In genomic region chr1:150808851-150809250, GRCh38 we compare ENCODE assay signal across 21 cellular contexts. TPM values are rescaled to one million over a fixed set of nuclear protein-coding genes. Genes with fewer than 3 reads are reported as not detected.
A peak's percentile ranks its signal among the peaks of the same experiment; 100 is the strongest.
DNase-seq lines count a peak whose midpoint lies in the region; ATAC-seq and TF ChIP-seq lines count a peak whose summit lies in the region.
"Had no signal": no experiment of that assay in that cellular context is flagged by ENCODE, and none has a peak within 500 bp of the region (broad histone marks: within the 10 kb centered on the region; RNA-seq: fewer than 3 reads in every experiment).

No MANE protein-coding gene starts in this region.

- no peaks in the 10 kb centered on the region for H3K27me3 Mint-ChIP-seq in T-helper 17 cell
- H3K27me3 Mint-ChIP-seq: activated CD4-positive, alpha-beta T cell treated with anti-CD3 and anti-CD28 coated beads for 36 hours; activated CD8-positive, alpha-beta memory T cell treated with anti-CD3 and anti-CD28 coated beads, Interleukin-2, amount 10 ng/mL, durations not matched to agents 7 days and 5 days; CD4-positive, alpha-beta T cell; stimulated activated naive CD8-positive, alpha-beta T cell treated with anti-CD3 and anti-CD28 coated beads, Interleukin-15, Interleukin-2, amounts not matched to agents 100 ng/mL and 50 ng/mL, for 24 hours had no signal

- peaks cover 16% of the 10 kb centered on the region for H3K4me1 Mint-ChIP-seq in T-helper 17 cell

- H3K27ac Mint-ChIP-seq in T-helper 17 cell = no peak overlapping the region
- H3K27ac Mint-ChIP-seq: activated CD4-positive, alpha-beta T cell treated with anti-CD3 and anti-CD28 coated beads for 36 hours; activated CD8-positive, alpha-beta memory T cell treated with anti-CD3 and anti-CD28 coated beads, Interleukin-2, amount 10 ng/mL, durations not matched to agents 7 days and 5 days; activated T-helper 2 cell treated with anti-CD3 and anti-CD28 coated beads, Interferon-gamma antibody, Interleukin-2, Interleukin-4, amounts not matched to agents 10 μg/mL and 5 μg/mL and 100 μg/mL, durations not matched to agents 14 hours and 24 hours and 36 hours; CD4-positive, alpha-beta T cell had no signal

- H3K36me3 ChIP-seq in colonic mucosa (no peaks in the 10 kb centered on the region), stomach (peaks cover 20 to 50% (median 35%) of the 10 kb centered on the region in 4 donors)

- peak overlapping the region; percentile 42 for H3K27ac ChIP-seq in colonic mucosa
- H3K27ac ChIP-seq in stomach = peak overlapping the region in 3 of 5 donors; percentile 9 to 49 (median 47)
- H3K27ac ChIP-seq: A549, adrenal gland, cardiac muscle cell had no signal

- no peaks in the 10 kb centered on the region for H3K4me1 ChIP-seq in colonic mucosa
- H3K4me1 ChIP-seq in stomach = peaks cover 13 to 55% (median 33%) of the 10 kb centered on the region in 4 donors
- H3K4me1 ChIP-seq: A549 had no signal

- no peaks in the 10 kb centered on the region for H3K36me3 Mint-ChIP-seq in T-helper 17 cell (ENCODE audit: low read depth)

- no peak overlapping the region for H3K4me3 ChIP-seq in colonic mucosa
- H3K4me3 ChIP-seq in stomach = peak overlapping the region in 1 of 4 donors; percentile 29
- H3K4me3 ChIP-seq: A549, cardiac muscle cell had no signal

- H3K4me3 Mint-ChIP-seq in T-helper 17 cell = no peak overlapping the region
- H3K4me3 Mint-ChIP-seq: activated CD4-positive, alpha-beta T cell treated with anti-CD3 and anti-CD28 coated beads for 36 hours; activated CD8-positive, alpha-beta memory T cell treated with anti-CD3 and anti-CD28 coated beads, Interleukin-2, amount 10 ng/mL, durations not matched to agents 7 days and 5 days; CD4-positive, alpha-beta T cell; stimulated activated naive CD8-positive, alpha-beta T cell treated with anti-CD3 and anti-CD28 coated beads, Interleukin-15, Interleukin-2, amounts not matched to agents 100 ng/mL and 50 ng/mL, for 24 hours had no signal

- TF ChIP-seq POLR2A in stomach (IDR thresholded peaks at IDR 0.05) = no peak

- DNase-seq in AG20443 (ENCODE audit: low spot score) (peak; percentile 37), colonic mucosa (no peak), inferior parietal cortex (ENCODE audit: extremely low spot score) (peak; percentile 11), stomach (no peak), T-helper 17 cell (no peak), NCI-H345 (lab: John Stamatoyannopoulos, UW) (no peak)
- DNase-seq: activated CD4-positive, alpha-beta T cell treated with anti-CD3 and anti-CD28 coated beads for 36 hours; activated CD8-positive, alpha-beta memory T cell treated with anti-CD3 and anti-CD28 coated beads, Interleukin-2, amount 10 ng/mL, durations not matched to agents 7 days and 5 days; adrenal gland; CD4-positive, alpha-beta T cell; DMS153; left cardiac atrium; NCI-H146; NCI-H2227 treated with DMSO at 0.1 percent for 48 hours had no signal

- no peak overlapping the region for H3K9ac ChIP-seq in colonic mucosa (ENCODE audit: low read depth in 2 of 2, low read length in 2 of 2)

- no peaks in the 10 kb centered on the region for H3K27me3 ChIP-seq in colonic mucosa
- H3K27me3 ChIP-seq in stomach = no peaks in the 10 kb centered on the region
- H3K27me3 ChIP-seq: adrenal gland, cardiac muscle cell had no signal

- TF ChIP-seq CTCF in colonic mucosa (IDR thresholded peaks at IDR 0.05) (no peak), stomach (IDR thresholded peaks at IDR 0.05) (no peak)

- TF ChIP-seq EP300 in stomach (IDR thresholded peaks at IDR 0.05) = no peak

- ATAC-seq in HG02759 (IDR thresholded peaks at IDR 0.05; ENCODE audit: unreplicated experiment) (no peak), T-helper 17 cell (no peak), GM18502 (IDR thresholded peaks at IDR 0.05; ENCODE audit: poor library complexity, unreplicated experiment) (no peak)
- ATAC-seq: A549; activated CD4-positive, alpha-beta T cell treated with anti-CD3 and anti-CD28 coated beads for 36 hours; activated CD8-positive, alpha-beta memory T cell treated with anti-CD3 and anti-CD28 coated beads, Interleukin-2, amount 10 ng/mL, durations not matched to agents 7 days and 5 days; SK-N-SH treated with all-trans-retinoic acid at 6 μM for 48 hours had no signal

- intact Hi-C loops in colonic mucosa (cut with DNase I) (no loop called here), stomach (cut with DNase I; ENCODE audit: low total_unique reads) (no loop called here)

- no peaks in the 10 kb centered on the region for H3K9me3 ChIP-seq in colonic mucosa
- H3K9me3 ChIP-seq in stomach = no peaks in the 10 kb centered on the region
- no peaks in the 10 kb centered on the region for H3K9me3 ChIP-seq in T-helper 17 cell (ENCODE audit: control insufficient read depth, low read length, poor library complexity, severe bottlenecking)
- H3K9me3 ChIP-seq: A549, adrenal gland had no signal

- WGBS in stomach, 5 donors = 54 to 87% (median 80%) methylated on average over 2 of the region's 2 CpGs

RNA-seq across cellular contexts. Expression of gene CTSK, which starts 0.8 kb away (rescaled TPM):
- total RNA-seq in colonic mucosa = 10 to 100 TPM; 11.4 to 33.6 TPM
- 10 to 100 TPM in 3 of 5 donors, 1 to 10 TPM in 2; 7.6 to 49.8 (median 12.2) TPM for total RNA-seq in stomach
- polyA plus RNA-seq in stomach = 10 to 100 TPM; 12.5 to 17.3 (median 14.8) TPM
- total RNA-seq in T-helper 17 cell = 10 to 100 TPM in 1 of 2 donors, 1 to 10 TPM in 1; 8.7 to 10.4 TPM

RNA-seq across cellular contexts. Expression of gene CTSS, which starts 43.3 kb away (rescaled TPM):
- total RNA-seq in colonic mucosa (100 to 1,000 TPM; 210 to 554 TPM), stomach (100 to 1,000 TPM in 2 of 5 donors, 10 to 100 TPM in 2, 1 to 10 TPM in 1; 5.8 to 194 (median 54.8) TPM), T-helper 17 cell (100 to 1,000 TPM; 103 to 139 TPM)
- 10 to 100 TPM; 16.2 to 39.9 (median 17.7) TPM for polyA plus RNA-seq in stomach
- polyA plus RNA-seq: cardiac muscle cell had no signal

Comparison
In these comparisons a context has a peak if more than half of its experiments do, and no peak if none do; other contexts are left out.
1. DNase-seq: peak in AG20443 (single experiment) and inferior parietal cortex (single experiment); none in colonic mucosa (single experiment), stomach (single experiment), T-helper 17 cell (0 of 3) and NCI-H345 (single experiment).